24 cellular contexts compared by ENCODE assay signal in genomic region chr10:76514891-76515290, GRCh38.
"Had no signal": no experiment of that assay in that cellular context is flagged by ENCODE, and none has a peak within 500 bp of the region (broad histone marks: within the 10 kb centered on the region; RNA-seq: fewer than 3 reads in every experiment).

No MANE protein-coding gene starts in this region.

- H3K27me3 ChIP-seq: stomach, suprapubic skin, testis, thyroid gland, tibial artery, tibial nerve, transverse colon, upper lobe of left lung, upper lobe of right lung, uterus, vagina had no signal

- H3K27ac ChIP-seq: stomach, suprapubic skin, testis, thoracic aorta, thyroid gland, tibial artery, tibial nerve, transverse colon, upper lobe of left lung, upper lobe of right lung, uterus, vagina had no signal

- DNase-seq: stimulated activated CD4-positive, alpha-beta T cell treated with anti-CD3 and anti-CD28 coated beads, Interleukin-2, amount 100 ng/mL, for 48 hours; stimulated activated CD4-positive, alpha-beta T cell treated with anti-CD3 and anti-CD28 coated beads, Interleukin-4, amount 100 ng/mL, for 1 hour; stimulated activated CD4-positive, alpha-beta T cell treated with anti-CD3 and anti-CD28 coated beads, Interleukin-4, amount 100 ng/mL, for 24 hours; stimulated activated CD4-positive, alpha-beta T cell treated with anti-CD3 and anti-CD28 coated beads, Interleukin-4, amount 100 ng/mL, for 4 hours; stimulated activated CD8-positive, alpha-beta memory T cell treated with anti-CD3 and anti-CD28 coated beads, Interleukin-4, amount 100 ng/mL, for 48 hours; stimulated activated naive B cell treated with anti-CD40 and anti-IgM and Interleukin-4, amounts not matched to agents 10 μg/mL and 1 μg/mL and 100 μg/mL, for 72 hours; stimulated activated naive CD4-positive, alpha-beta T cell; stimulated activated naive CD4-positive, alpha-beta T cell treated with Interleukin-2 at 50 U/mL for 16 hours; stimulated activated naive CD8-positive, alpha-beta T cell treated with anti-CD3 and anti-CD28 coated beads, Interleukin-15, amount 100 ng/mL, for 72 hours; stimulated activated naive CD8-positive, alpha-beta T cell treated with anti-CD3 and anti-CD28 coated beads, Interleukin-15, Interleukin-2, amounts not matched to agents 100 U/mL and 50 U/mL, for 24 hours; stomach; testis; thyroid gland; tibial artery; transverse colon; upper lobe of left lung; upper lobe of right lung; uterus had no signal

- H3K4me1 ChIP-seq: suprapubic skin, testis, thyroid gland, tibial artery, tibial nerve, transverse colon, upper lobe of left lung, upper lobe of right lung, uterus, vagina had no signal

- H3K36me3 ChIP-seq: stomach, suprapubic skin, thoracic aorta, thyroid gland, tibial artery, tibial nerve, transverse colon, upper lobe of left lung, upper lobe of right lung, uterus, vagina had no signal

- H3K9me3 ChIP-seq: stomach, suprapubic skin, testis, thoracic aorta, thyroid gland, tibial artery, tibial nerve, transverse colon, upper lobe of left lung, upper lobe of right lung, uterus, vagina had no signal

- H3K4me3 ChIP-seq: stomach, suprapubic skin, testis, thoracic aorta, thyroid gland, tibial artery, tibial nerve, transverse colon, upper lobe of left lung, upper lobe of right lung, uterus, vagina had no signal

- ATAC-seq: stimulated activated effector memory CD8-positive, alpha-beta T cell treated with anti-CD3 and anti-CD28 coated beads, Interleukin-12 subunit alpha, Interleukin-12 subunit beta, amount 100 ng/mL, for 72 hours; stimulated activated memory B cell treated with anti-CD40 and anti-IgM and Interleukin-4, amounts not matched to agents 10 μg/mL and 1 μg/mL and 100 μg/mL, for 72 hours; stimulated activated naive B cell treated with anti-CD40 and anti-IgM and Interleukin-4, amounts not matched to agents 10 μg/mL and 1 μg/mL and 100 μg/mL, for 72 hours; stimulated activated naive CD8-positive, alpha-beta T cell treated with anti-CD3 and anti-CD28 coated beads, Interleukin-15, amount 100 ng/mL, for 72 hours; stimulated activated naive CD8-positive, alpha-beta T cell treated with anti-CD3 and anti-CD28 coated beads, Interleukin-15, Interleukin-2, amounts not matched to agents 100 U/mL and 50 U/mL, for 24 hours; upper lobe of right lung had no signal
